Comparison of ENCODE assay signal across 30 cellular contexts in the genomic region with DNA sequence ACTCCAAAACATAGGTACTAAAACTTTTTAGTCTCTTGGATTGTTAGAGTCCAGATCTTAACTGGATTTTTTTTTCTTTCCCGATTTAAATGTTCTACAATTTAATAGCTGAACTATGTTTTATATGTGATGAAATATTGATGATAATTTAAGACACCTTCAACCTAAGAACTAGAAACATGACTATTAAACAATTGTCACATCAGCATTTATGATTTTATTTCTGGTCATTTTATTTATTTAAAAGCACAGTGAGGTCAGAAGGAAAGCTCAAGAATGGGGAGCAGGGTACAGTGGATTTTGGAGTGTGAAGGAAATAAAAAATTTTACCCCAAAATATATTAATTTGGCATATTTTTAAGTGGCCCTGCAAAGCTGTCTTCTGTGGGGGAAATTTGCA.
"Had no signal": no experiment of that assay in that cellular context is flagged by ENCODE, and none has a peak within 500 bp of the region (broad histone marks: within the 10 kb centered on the region; RNA-seq: fewer than 3 reads in every experiment).

No MANE protein-coding gene starts in this region.

- H3K27ac Mint-ChIP-seq: activated CD4-positive, alpha-beta T cell treated with anti-CD3 and anti-CD28 coated beads for 36 hours; activated CD4-positive, alpha-beta T cell treated with anti-CD3 and anti-CD28 coated beads, Interleukin-2, amount 10 ng/mL, durations not matched to agents 7 days and 5 days; activated CD8-positive, alpha-beta T cell treated with anti-CD3 and anti-CD28 coated beads, Interleukin-2, amount 10 ng/mL, durations not matched to agents 7 days and 5 days; activated naive CD4-positive, alpha-beta T cell treated with anti-CD3 and anti-CD28 coated beads, Interleukin-2, amount 50 U/mL, for 24 hours; activated T-cell treated with anti-CD3 and anti-CD28 coated beads, Interleukin-2, amount 50 U/mL, for 24 hours; activated T-helper 2 cell treated with anti-CD3 and anti-CD28 coated beads, Interferon-gamma antibody, Interleukin-2, Interleukin-4, amounts not matched to agents 10 μg/mL and 5 μg/mL and 100 μg/mL, durations not matched to agents 14 hours and 24 hours and 36 hours; T-helper 1 cell treated with Interleukin-12 subunit alpha and Interleukin-12 subunit beta and Interleukin-4 antibody, amounts not matched to agents 30 μg/mL and 1 μg/mL, for 36 hours; T-helper 2 cell treated with Interferon-gamma antibody and Interleukin-4, amounts not matched to agents 5 μg/mL and 100 μg/mL, for 36 hours; WTC11 had no signal

- H3K36me3 Mint-ChIP-seq: activated naive CD4-positive, alpha-beta T cell treated with anti-CD3 and anti-CD28 coated beads, Interleukin-2, amount 50 U/mL, for 24 hours had no signal

- H3K36me3 ChIP-seq: ascending aorta, cardiac muscle cell, MG63, SJCRH30 had no signal

- FAIRE-seq: TTC549 had no signal

- H3K9me3 ChIP-seq: ascending aorta, MG63 had no signal

- DNase-seq: activated CD4-positive, alpha-beta T cell treated with anti-CD3 and anti-CD28 coated beads for 36 hours; activated CD4-positive, alpha-beta T cell treated with anti-CD3 and anti-CD28 coated beads, Interleukin-2, amount 10 ng/mL, durations not matched to agents 7 days and 5 days; activated CD4-positive, alpha-beta T cell treated with anti-CD3 and anti-CD28 coated beads, Interleukin-2, amount 50 U/mL, for 48 hours; activated CD8-positive, alpha-beta T cell treated with anti-CD3 and anti-CD28 coated beads, Interleukin-2, amount 10 ng/mL, durations not matched to agents 7 days and 5 days; activated gamma-delta T cell; activated naive CD4-positive, alpha-beta T cell treated with Interleukin-2 at 50 U/mL for 16 hours; activated naive CD8-positive, alpha-beta T cell treated with anti-CD3 and anti-CD28 coated beads, Interleukin-2, amount 10 ng/mL, durations not matched to agents 7 days and 5 days; activated T-cell treated with anti-CD3 and anti-CD28 coated beads, Interleukin-2, amount 50 U/mL, for 24 hours; amygdala; Kasumi-1; MG63; MV-4-11; NCI-H1092; NCI-H1436 treated with DMSO at 0.1 percent for 48 hours; NCI-H1694 treated with DMSO at 0.1 percent for 48 hours; NCI-H2029; NCI-H345; NCI-H524 treated with DMSO at 0.1 percent for 48 hours; SHP77; SJCRH30 had no signal

- H3K4me3 Mint-ChIP-seq: activated CD4-positive, alpha-beta T cell treated with anti-CD3 and anti-CD28 coated beads for 36 hours; activated CD4-positive, alpha-beta T cell treated with anti-CD3 and anti-CD28 coated beads, Interleukin-2, amount 10 ng/mL, durations not matched to agents 7 days and 5 days; activated CD8-positive, alpha-beta T cell treated with anti-CD3 and anti-CD28 coated beads, Interleukin-2, amount 10 ng/mL, durations not matched to agents 7 days and 5 days; activated naive CD4-positive, alpha-beta T cell treated with anti-CD3 and anti-CD28 coated beads, Interleukin-2, amount 50 U/mL, for 24 hours; activated naive CD8-positive, alpha-beta T cell treated with anti-CD3 and anti-CD28 coated beads, Interleukin-2, amount 10 ng/mL, durations not matched to agents 7 days and 5 days; activated T-cell treated with anti-CD3 and anti-CD28 coated beads, Interleukin-2, amount 50 U/mL, for 24 hours; T-helper 1 cell treated with Interleukin-12 subunit alpha and Interleukin-12 subunit beta and Interleukin-4 antibody, amounts not matched to agents 30 μg/mL and 1 μg/mL, for 36 hours; T-helper 2 cell treated with Interferon-gamma antibody and Interleukin-4, amounts not matched to agents 5 μg/mL and 100 μg/mL, for 36 hours; WTC11 had no signal

- H3K27ac ChIP-seq: ascending aorta, cardiac muscle cell, SJCRH30, SK-N-MC had no signal

- H3K4me1 ChIP-seq: ascending aorta, SJCRH30 had no signal

- H3K27me3 Mint-ChIP-seq: activated CD4-positive, alpha-beta T cell treated with anti-CD3 and anti-CD28 coated beads for 36 hours; activated CD4-positive, alpha-beta T cell treated with anti-CD3 and anti-CD28 coated beads, Interleukin-2, amount 10 ng/mL, durations not matched to agents 7 days and 5 days; activated naive CD4-positive, alpha-beta T cell treated with anti-CD3 and anti-CD28 coated beads, Interleukin-2, amount 50 U/mL, for 24 hours; activated naive CD8-positive, alpha-beta T cell treated with anti-CD3 and anti-CD28 coated beads, Interleukin-2, amount 10 ng/mL, durations not matched to agents 7 days and 5 days; activated T-cell treated with anti-CD3 and anti-CD28 coated beads, Interleukin-2, amount 50 U/mL, for 24 hours had no signal

- ATAC-seq: activated CD4-positive, alpha-beta T cell treated with anti-CD3 and anti-CD28 coated beads for 36 hours; activated CD4-positive, CD25-positive, alpha-beta regulatory T cell treated with anti-CD3 and anti-CD28 coated beads, Interleukin-2, amount 50 U/mL, for 24 hours; activated CD8-positive, alpha-beta T cell treated with anti-CD3 and anti-CD28 coated beads, Interleukin-2, amount 10 ng/mL, durations not matched to agents 7 days and 5 days; WTC11 had no signal

- H3K4me1 Mint-ChIP-seq: activated CD4-positive, alpha-beta T cell treated with anti-CD3 and anti-CD28 coated beads for 36 hours had no signal

- H3K4me3 ChIP-seq: ascending aorta, cardiac muscle cell, MG63, SJCRH30, SK-N-MC had no signal

- H3K27me3 ChIP-seq: ascending aorta, cardiac muscle cell, MG63 had no signal

- H3K9me3 Mint-ChIP-seq: activated CD4-positive, alpha-beta T cell treated with anti-CD3 and anti-CD28 coated beads, Interleukin-2, amount 10 ng/mL, durations not matched to agents 7 days and 5 days; activated naive CD4-positive, alpha-beta T cell treated with anti-CD3 and anti-CD28 coated beads, Interleukin-2, amount 50 U/mL, for 24 hours; activated T-cell treated with anti-CD3 and anti-CD28 coated beads, Interleukin-2, amount 50 U/mL, for 24 hours; activated T-helper 2 cell treated with anti-CD3 and anti-CD28 coated beads, Interferon-gamma antibody, Interleukin-2, Interleukin-4, amounts not matched to agents 10 μg/mL and 5 μg/mL and 100 μg/mL, durations not matched to agents 14 hours and 24 hours and 36 hours; T-helper 1 cell treated with Interleukin-12 subunit alpha and Interleukin-12 subunit beta and Interleukin-4 antibody, amounts not matched to agents 30 μg/mL and 1 μg/mL, for 36 hours; T-helper 2 cell treated with Interferon-gamma antibody and Interleukin-4, amounts not matched to agents 5 μg/mL and 100 μg/mL, for 36 hours had no signal
